Comparison of ENCODE assay signal across 1 cellular context in genomic region chr17:10268005-10268404, GRCh38.
TF ChIP-seq lines count a peak whose summit lies in the region.

No MANE protein-coding gene starts in this region.

TF ChIP-seq in H1, 55 proteins besides CTCF, POLR2A, EP300 and RAD21 (continued from another document):
- no peak for TF ChIP-seq ATF2 (IDR thresholded peaks at IDR 0.05; ENCODE audit: low read length)
- no peak for TF ChIP-seq SP1 (IDR thresholded peaks at IDR 0.05; ENCODE audit: low read depth, low read length)
- TF ChIP-seq HDAC6 (IDR thresholded peaks at IDR 0.05; ENCODE audit: low read depth, low read length): no peak
- no peak for TF ChIP-seq RXRA (IDR thresholded peaks at IDR 0.05; ENCODE audit: insufficient read depth, low read depth, low read length)
